18 cellular contexts compared by ENCODE assay signal in genomic region chr6:163346529-163346961, GRCh38.
DNase-seq lines count a peak whose midpoint lies in the region; ATAC-seq and TF ChIP-seq lines count a peak whose summit lies in the region.
"Had no signal": no experiment of that assay in that cellular context is flagged by ENCODE, and none has a peak within 500 bp of the region (broad histone marks: within the 10 kb centered on the region; RNA-seq: fewer than 3 reads in every experiment).

No MANE protein-coding gene starts in this region.

- H3K27me3 ChIP-seq in heart left ventricle (no peaks in the 10 kb centered on the region), osteoblast (ENCODE audit: insufficient read depth, low read length) (no peaks in the 10 kb centered on the region), aorta (ENCODE audit: control insufficient read depth in 1 of 2, insufficient read depth in 2 of 2, low read length in 1 of 2) (no peaks in the 10 kb centered on the region)
- H3K27me3 ChIP-seq: colonic mucosa, upper lobe of left lung had no signal

- H3K4me1 ChIP-seq in heart left ventricle (peaks cover 0 to 40% (median 18%) of the 10 kb centered on the region in 12 donors), osteoblast (ENCODE audit: insufficient read depth, low read length) (no peaks in the 10 kb centered on the region), aorta (ENCODE audit: control insufficient read depth in 1 of 2, insufficient read depth in 2 of 2, low read length in 2 of 2) (no peaks in the 10 kb centered on the region)
- H3K4me1 ChIP-seq: colonic mucosa had no signal

- no peaks in the 10 kb centered on the region for H4K20me1 ChIP-seq in osteoblast (ENCODE audit: insufficient read depth, low read length)

- in situ Hi-C loops in GM13977 (cut with MboI; ENCODE audit: low pct_unique_long_range_greater_than_20kb, low sequenced_read_pairs, unreplicated experiment) (no loop called here), G401 (cut with HindIII; ENCODE audit: low sequenced_read_pairs) (no loop called here)

- no peaks in the 10 kb centered on the region for H3K36me3 ChIP-seq in heart left ventricle
- H3K36me3 ChIP-seq in osteoblast (ENCODE audit: insufficient read depth, low read length) = no peaks in the 10 kb centered on the region
- no peaks in the 10 kb centered on the region for H3K36me3 ChIP-seq in aorta (ENCODE audit: control insufficient read depth in 1 of 2, insufficient read depth in 2 of 2, low read length in 1 of 2)
- H3K36me3 ChIP-seq: colonic mucosa, upper lobe of left lung had no signal

- H3K4me2 ChIP-seq in osteoblast (ENCODE audit: insufficient read depth, low read length) = no peak overlapping the region

- ATAC-seq in heart left ventricle (peak in 3 of 4 donors; percentile 51 to 55 (median 54)), aorta (ENCODE audit: low FRiP score) (peak; percentile 9)
- ATAC-seq: left lobe of liver, sciatic nerve had no signal

- intact Hi-C loops in heart left ventricle (cut with DNase I) (loop anchor here in 1 of 10 donors (10.0 kb wide), 1 partner anchor 48 kb away; no protein-coding TSS in a partner anchor), cardiac septum (cut with DNase I) (no loop called here), head of caudate nucleus (cut with DNase I) (loop anchor here (5.0 kb wide), 1 partner anchor 154 kb away; no protein-coding TSS in a partner anchor), aorta (cut with DNase I) (no loop called here)

- DNase-seq in heart left ventricle (no peak), cardiac septum (ENCODE audit: low spot score) (no peak), head of caudate nucleus (peak in 40 of 42 donors; percentile 41 to 83 (median 62)), osteoblast (ENCODE audit: insufficient read length, low spot score, missing footprints) (peak; percentile 66), aorta (peak in 1 of 2 donors; percentile 74), GM13977 (ENCODE audit: low spot score) (no peak), G401 (ENCODE audit: low spot score) (no peak), HUDEP-2 (lab: John Stamatoyannopoulos, UW; ENCODE audit: unreplicated experiment in 76 of 76) (no peak)
- DNase-seq: activated CD4-positive, alpha-beta T cell treated with anti-CD3 and anti-CD28 coated beads, Interleukin-2, amount 50 U/mL, for 48 hours; CD4-positive, alpha-beta memory T cell; colonic mucosa; NCI-H1417; stimulated activated CD4-positive, alpha-beta T cell treated with anti-CD3 and anti-CD28 coated beads, Interleukin-4, amount 100 ng/mL, for 4 hours; upper lobe of left lung had no signal

- H3K4me3 ChIP-seq in heart left ventricle = peak overlapping the region in 3 of 12 donors; percentile 24 to 28 (median 26)
- no peak overlapping the region for H3K4me3 ChIP-seq in osteoblast (ENCODE audit: insufficient read depth, low read length)
- no peak overlapping the region for H3K4me3 ChIP-seq in aorta (ENCODE audit: low read length in 2 of 2)
- H3K4me3 ChIP-seq: colonic mucosa, SK-N-MC, upper lobe of left lung had no signal

- H3K27ac ChIP-seq in heart left ventricle = peak overlapping the region in 7 of 12 donors; percentile 30 to 71 (median 59)
- H3K27ac ChIP-seq in osteoblast (ENCODE audit: low read depth, low read length) = no peak overlapping the region
- no peak overlapping the region for H3K27ac ChIP-seq in aorta (ENCODE audit: low read depth in 1 of 2, low read length in 2 of 2)
- H3K27ac ChIP-seq: colonic mucosa, HL-60, SK-N-MC, upper lobe of left lung had no signal

- H2AFZ ChIP-seq in osteoblast (ENCODE audit: low read length) = peak overlapping the region; percentile 56

- no peaks in the 10 kb centered on the region for H3K9me3 ChIP-seq in heart left ventricle
- no peaks in the 10 kb centered on the region for H3K9me3 ChIP-seq in osteoblast (ENCODE audit: low read depth, low read length)
- no peaks in the 10 kb centered on the region for H3K9me3 ChIP-seq in aorta (ENCODE audit: control insufficient read depth, low read length)
- H3K9me3 ChIP-seq: colonic mucosa, upper lobe of left lung had no signal

- TF ChIP-seq CTCF in heart left ventricle (IDR thresholded peaks at IDR 0.05) (no peak), osteoblast (IDR thresholded peaks at IDR 0.05; ENCODE audit: extremely low read depth, low read depth, low read length) (no peak), GM13977 (IDR thresholded peaks at IDR 0.05; ENCODE audit: extremely low read depth, insufficient read depth, missing control alignments) (no peak)

- no peak for TF ChIP-seq POLR2A in heart left ventricle (IDR thresholded peaks at IDR 0.05)

- 37 to 56% (median 39%) methylated on average over 10 to 14 of the region's 14 CpGs for WGBS in heart left ventricle, 4 donors
- WGBS in aorta, 2 donors = 12 to 16% methylated on average over 14 of the region's 14 CpGs

- no peaks in the 10 kb centered on the region for H3K79me2 ChIP-seq in osteoblast (ENCODE audit: insufficient read depth, low read length)

Comparison
In these comparisons a context has a peak if more than half of its experiments do, and no peak if none do; other contexts are left out.
1. DNase-seq: peak in head of caudate nucleus (40 of 42) and osteoblast (single experiment); none in heart left ventricle (0 of 5), cardiac septum (single experiment), GM13977 (single experiment), G401 (single experiment) and HUDEP-2 (0 of 76).
2. H3K27ac ChIP-seq: peak in heart left ventricle (7 of 12); none in osteoblast (single experiment) and aorta (0 of 2).